In the genomic region with DNA sequence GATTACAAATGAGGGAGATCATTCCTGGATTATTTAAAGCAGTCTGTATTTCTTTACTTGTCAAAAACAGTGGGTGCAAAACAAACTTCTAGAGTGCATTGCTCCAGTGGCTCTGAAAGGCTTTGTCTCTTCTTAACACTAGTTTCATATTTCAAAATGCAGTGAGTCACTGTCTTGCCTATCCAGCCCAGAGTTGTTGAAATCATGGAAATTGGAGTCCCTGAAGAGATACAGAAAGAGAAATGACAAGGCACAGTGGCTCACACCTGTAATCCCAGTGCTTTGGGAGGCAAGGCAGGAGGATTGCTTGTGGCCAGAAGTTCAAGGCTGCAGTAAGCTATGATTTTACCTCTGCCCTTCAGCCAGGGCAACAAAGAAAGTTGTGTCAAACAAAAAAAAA, we compare ENCODE assay signal across 12 cellular contexts. TPM values are rescaled to one million over a fixed set of nuclear protein-coding genes. Genes with fewer than 3 reads are reported as not detected.
DNase-seq lines count a peak whose midpoint lies in the region; ATAC-seq, FAIRE-seq and TF ChIP-seq lines count a peak whose summit lies in the region.
"Had no signal": no experiment of that assay in that cellular context is flagged by ENCODE, and none has a peak within 500 bp of the region (broad histone marks: within the 10 kb centered on the region; RNA-seq: fewer than 3 reads in every experiment).

No MANE protein-coding gene starts in this region.

- peaks cover 14% of the 10 kb centered on the region for H3K4me1 ChIP-seq in A549
- H3K4me1 ChIP-seq in suprapubic skin: peaks cover 2% of the 10 kb centered on the region
- no peaks in the 10 kb centered on the region for H3K4me1 ChIP-seq in Peyer's patch

- no peak overlapping the region for H3K27ac Mint-ChIP-seq in type B pancreatic cell
- H3K27ac Mint-ChIP-seq: activated B cell treated with CpG ODN at 0.5 μM for 24 hours had no signal

- H3K4me1 Mint-ChIP-seq in type B pancreatic cell (ENCODE audit: unreplicated experiment): peaks cover 9% of the 10 kb centered on the region
- H3K4me1 Mint-ChIP-seq: activated B cell treated with CpG ODN at 0.5 μM for 24 hours had no signal

- H3K36me3 ChIP-seq in suprapubic skin: no peaks in the 10 kb centered on the region
- no peaks in the 10 kb centered on the region for H3K36me3 ChIP-seq in Peyer's patch
- H3K36me3 ChIP-seq: BLaER1 had no signal

- TF ChIP-seq CTCF in A549 (IDR thresholded peaks at IDR 0.05): no peak
- no peak for TF ChIP-seq CTCF in fibroblast of pulmonary artery (IDR thresholded peaks at IDR 0.05; ENCODE audit: low read length, missing control alignments)
- TF ChIP-seq CTCF in suprapubic skin (IDR thresholded peaks at IDR 0.05): no peak
- no peak for TF ChIP-seq CTCF in type B pancreatic cell (conservative IDR thresholded peaks at IDR 0.05)
- TF ChIP-seq CTCF in Peyer's patch (IDR thresholded peaks at IDR 0.05): no peak

- H3K4me3 Mint-ChIP-seq in type B pancreatic cell: no peak overlapping the region
- H3K4me3 Mint-ChIP-seq: activated B cell treated with CpG ODN at 0.5 μM for 24 hours had no signal

- H3K9me3 Mint-ChIP-seq in type B pancreatic cell: no peaks in the 10 kb centered on the region
- H3K9me3 Mint-ChIP-seq: activated B cell treated with CpG ODN at 0.5 μM for 24 hours had no signal

- peak; percentile 45 to 56; a peak in 2 of 6 replicates for ATAC-seq in A549
- ATAC-seq in GM18505 (IDR thresholded peaks at IDR 0.05; ENCODE audit: unreplicated experiment): no peak
- ATAC-seq: left ventricle myocardium superior had no signal

- no peak for TF ChIP-seq POLR2A in A549 (IDR thresholded peaks at IDR 0.05; ENCODE audit: low read length)
- no peak for TF ChIP-seq POLR2A in GM18505 (IDR thresholded peaks at IDR 0.05; ENCODE audit: borderline replicate concordance, extremely low read depth, insufficient read depth, insufficient read length)
- no peak for TF ChIP-seq POLR2A in suprapubic skin (IDR thresholded peaks at IDR 0.05)
- no peak for TF ChIP-seq POLR2A in Peyer's patch (IDR thresholded peaks at IDR 0.05)

- peak overlapping the region; percentile 41; the same call in 2 of the 3 replicates for H3K4me2 ChIP-seq in A549
- H3K4me2 ChIP-seq: BLaER1 had no signal

- CTCF ChIA-PET in A549 (lab: Yijun Ruan, JAX): interaction anchor here (1.4 to 5.7 kb wide), 3 partner anchors 22 to 68 kb away, joined by 3 to 24 read pairs (median 5); no protein-coding TSS in a partner anchor

- H3K27me3 Mint-ChIP-seq in type B pancreatic cell: no peaks in the 10 kb centered on the region

- H3K9me3 ChIP-seq in A549: no peaks in the 10 kb centered on the region
- H3K9me3 ChIP-seq in suprapubic skin: no peaks in the 10 kb centered on the region
- no peaks in the 10 kb centered on the region for H3K9me3 ChIP-seq in Peyer's patch

- no peak for TF ChIP-seq EP300 in A549 (IDR thresholded peaks at IDR 0.05)
- TF ChIP-seq EP300 in suprapubic skin (IDR thresholded peaks at IDR 0.05): no peak

- H3K36me3 Mint-ChIP-seq in type B pancreatic cell: no peaks in the 10 kb centered on the region

- no peak for TF ChIP-seq RAD21 in A549 (conservative IDR thresholded peaks at IDR 0.05 in 1 of 2, IDR thresholded peaks at IDR 0.05 in 1 of 2)

- H3K27ac ChIP-seq in A549 (peak overlapping the region in 1 of 2 experiments; percentile 28; a peak in 1 of 6 replicates), suprapubic skin (no peak overlapping the region), Peyer's patch (no peak overlapping the region)
- H3K27ac ChIP-seq: BLaER1 had no signal

- H3K27me3 ChIP-seq in suprapubic skin (no peaks in the 10 kb centered on the region), Peyer's patch (no peaks in the 10 kb centered on the region)
- H3K27me3 ChIP-seq: BLaER1 had no signal

- no peak overlapping the region for H3K4me3 ChIP-seq in A549
- no peak overlapping the region for H3K4me3 ChIP-seq in fibroblast of pulmonary artery (replicated peaks; ENCODE audit: low read depth, low read length)
- no peak overlapping the region for H3K4me3 ChIP-seq in suprapubic skin
- H3K4me3 ChIP-seq in Peyer's patch: no peak overlapping the region
- H3K4me3 ChIP-seq: BLaER1 had no signal

- peak; percentile 16 to 18 for DNase-seq in A549 (ENCODE audit: low read depth in 1 of 2, low spot score in 1 of 2)
- peak; percentile 78 for DNase-seq in HT1080 (ENCODE audit: low read depth)
- peak; percentile 12 for DNase-seq in RKO (ENCODE audit: low spot score)
- peak; percentile 61 for DNase-seq in fibroblast of pulmonary artery (ENCODE audit: low read depth)
- DNase-seq in suprapubic skin (ENCODE audit: low spot score in 2 of 2): no peak
- DNase-seq in type B pancreatic cell (ENCODE audit: extremely low spot score, unreplicated experiment): no peak
- DNase-seq in Peyer's patch: no peak
- DNase-seq: activated B cell treated with CpG ODN at 0.5 μM for 24 hours; activated effector memory CD4-positive, alpha-beta T cell treated with anti-CD3 and anti-CD28 coated beads, Interleukin-2, amount 50 U/mL, for 16 hours; left ventricle myocardium superior had no signal

- POLR2A ChIA-PET in A549 (lab: Yijun Ruan, JAX): no interaction called here

- FAIRE-seq in A549 (lab: Jason Lieb, UNC): no peak

TF ChIP-seq in A549, 52 proteins besides CTCF, POLR2A, EP300 and RAD21:
- TF ChIP-seq ZSCAN20 (CRISPR knock-in tag; IDR thresholded peaks at IDR 0.05): no peak
- no peak for TF ChIP-seq FOSL2 (IDR thresholded peaks at IDR 0.05)
- TF ChIP-seq FOSL2 (CRISPR knock-in tag; IDR thresholded peaks at IDR 0.05): peak; percentile 12; the same call in 1 of the 2 replicates

RNA-seq across cellular contexts. Expression of a gene that starts 11.3 kb away (rescaled TPM):
- polyA plus RNA-seq in A549 (2011; rRNA removed) (2.8 and 3.0 TPM in 2 replicates), A549 (2017; fragmentation: RNase III; extraction: RNeasy Plus Mini Kit Qiagen cat#74134 plus additional on column Dnase treatment) (0.45 to 0.87 TPM (median 0.65 TPM) in 3 replicates)
- polyA plus RNA-seq in A549 (2012; cell fraction: cytosol; rRNA removed): 0.17 and 0.31 TPM in 2 replicates
- polyA plus RNA-seq in A549 (2012; cell fraction: nucleus; rRNA removed): 0.14 and 0.27 TPM in 2 replicates
- 3.2 and 4.0 TPM in 2 replicates for polyA minus RNA-seq in A549 (2011; rRNA and poly(A)+ RNA removed)
- 1.2 and 1.9 TPM in 2 replicates for total RNA-seq in HT1080 (2014; rRNA removed; shearing (Covaris generic))
- 2.6 and 3.7 TPM in 2 replicates for polyA plus RNA-seq in HT1080 (2015; cell fraction: cytosol; rRNA removed)
- 4.6 and 6.3 TPM in 2 replicates for polyA plus RNA-seq in HT1080 (2015; cell fraction: nucleus; rRNA removed)
- total RNA-seq in suprapubic skin (10 to 100 TPM in 1 of 4 donors, 1 to 10 TPM in 3; 3.5 to 12.7 (median 8.2) TPM), type B pancreatic cell (ENCODE audit: low replicate concordance) (2.7 and 5.5 TPM in 2 replicates), Peyer's patch (under 1 TPM in 3 of 4 donors, not detected in 1; 0.35 to 0.67 (median 0.66) TPM)
- total RNA-seq: activated B cell treated with CpG ODN at 0.5 μM for 24 hours had no signal

Comparison
In these comparisons a context has a peak if more than half of its experiments do, and no peak if none do; other contexts are left out.
1. DNase-seq: peak in A549 (2 of 2), HT1080 (single experiment), RKO (single experiment) and fibroblast of pulmonary artery (single experiment); none in suprapubic skin (0 of 2), type B pancreatic cell (single experiment) and Peyer's patch (0 of 3).